In the genomic region with DNA sequence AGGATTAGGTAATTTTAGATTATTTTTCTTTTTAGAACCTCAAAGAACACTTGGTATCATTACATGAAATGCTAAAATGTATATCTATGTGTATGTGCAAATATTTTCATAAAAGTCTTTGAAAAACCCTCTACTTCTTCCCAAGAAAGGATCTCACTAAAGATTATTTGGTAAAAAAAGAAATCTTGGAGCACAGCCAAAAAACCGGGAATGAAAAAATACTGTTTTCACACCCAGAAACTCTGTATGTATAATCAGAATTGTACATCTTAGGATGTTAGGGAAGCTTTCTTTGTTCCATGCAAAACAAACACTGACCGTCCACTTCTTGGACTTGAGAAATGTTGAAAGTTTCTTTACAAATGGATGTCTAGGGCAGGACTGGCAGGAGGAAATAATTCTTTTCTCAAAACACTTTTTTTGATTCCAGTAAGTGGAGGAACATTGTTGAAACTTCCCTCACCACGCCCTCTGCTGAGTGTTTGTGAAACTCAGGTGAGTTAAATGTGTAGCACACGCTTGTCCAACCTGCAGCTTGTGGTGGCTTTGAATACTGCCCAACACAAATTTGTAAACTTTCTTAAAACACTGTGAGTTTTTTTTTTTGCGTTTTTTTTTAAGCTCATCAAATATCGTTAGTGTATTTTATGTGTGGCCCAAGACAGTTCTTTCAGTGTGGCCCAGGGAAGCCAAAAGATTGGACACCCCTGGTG, we compare ENCODE assay signal across 9 cellular contexts. TPM values are rescaled to one million over a fixed set of nuclear protein-coding genes. Genes with fewer than 3 reads are reported as not detected.
DNase-seq lines count a peak whose midpoint lies in the region; ATAC-seq and TF ChIP-seq lines count a peak whose summit lies in the region.
"Had no signal": no experiment of that assay in that cellular context is flagged by ENCODE, and none has a peak within 500 bp of the region (broad histone marks: within the 10 kb centered on the region; RNA-seq: fewer than 3 reads in every experiment).

No MANE protein-coding gene starts in this region.

- H3K36me3 ChIP-seq in PC-3 (ENCODE audit: low read depth, low read length) = peaks cover 4% of the 10 kb centered on the region; the same call in 1 of the 2 replicates
- peaks cover 5% of the 10 kb centered on the region for H3K36me3 ChIP-seq in upper lobe of right lung

- H4K20me1 ChIP-seq in PC-3 (ENCODE audit: low read length) = 0 out of 2 replicates have a peak, but pooled peaks cover 4% of the 10 kb centered on the region

- no peaks in the 10 kb centered on the region for H3K9me2 ChIP-seq in PC-3 (replicated peaks; ENCODE audit: low read length)

- H3K27ac ChIP-seq in PC-3 (ENCODE audit: low read length) = no peak overlapping the region
- peak overlapping the region; percentile 55 for H3K27ac ChIP-seq in upper lobe of right lung

- H3K4me3 ChIP-seq in PC-3 (ENCODE audit: low read length) (no peak overlapping the region), upper lobe of right lung (no peak overlapping the region)

- peaks cover 13% of the 10 kb centered on the region; the same call in 1 of the 2 replicates for H3K4me1 ChIP-seq in PC-3 (ENCODE audit: insufficient read depth, low read length)
- H3K4me1 ChIP-seq in upper lobe of right lung = peaks cover 30% of the 10 kb centered on the region

- H2AFZ ChIP-seq in PC-3 (ENCODE audit: low read length) = no peak overlapping the region

- CTCF ChIA-PET in PC-3 (lab: Charles Lee) = interaction anchor here (0.6 kb wide), 2 partner anchors 10 to 52 kb away, joined by 4 to 7 read pairs; no protein-coding TSS in a partner anchor

- peak; percentile 13 for DNase-seq in stimulated activated CD4-positive, alpha-beta T cell treated with anti-CD3 and anti-CD28 coated beads, Interleukin-2, amount 100 ng/mL, for 4 hours (ENCODE audit: low read depth)
- DNase-seq in stimulated activated CD4-positive, alpha-beta T cell treated with anti-CD3 and anti-CD28 coated beads, Interleukin-4, amount 100 ng/mL, for 1 hour = no peak
- DNase-seq in PC-3 (peak; percentile 72), fibroblast of peridontal ligament (ENCODE audit: extremely low read depth) (peak; percentile 4), upper lobe of right lung (no peak), KBM-7 (no peak), GDM1 (lab: John Stamatoyannopoulos, UW) (no peak)
- DNase-seq: naive B cell had no signal

- peaks cover 74% of the 10 kb centered on the region for H3K79me2 ChIP-seq in PC-3 (ENCODE audit: low read length)

- no TSS peak for BruUV-seq in PC-3 (replicated peaks; lab: Mats Ljungman, UMichigan)

- POLR2A ChIA-PET in PC-3 (lab: Charles Lee; ENCODE audit: unreplicated experiment) = no interaction called here

- no peak overlapping the region for H3K9ac ChIP-seq in PC-3 (ENCODE audit: low read length)

- in situ Hi-C loops in KBM-7 (cut with MboI; ENCODE audit: low pct_unique_long_range_greater_than_20kb, low sequenced_read_pairs) = no loop called here

- H3F3A ChIP-seq in PC-3 (ENCODE audit: low read length, unreplicated experiment) = no peaks in the 10 kb centered on the region

- H3K27me3 ChIP-seq in PC-3 (ENCODE audit: low read length) (no peaks in the 10 kb centered on the region), upper lobe of right lung (no peaks in the 10 kb centered on the region)

- H3K4me2 ChIP-seq in PC-3 (ENCODE audit: low read length) = peak overlapping the region; percentile 15

- intact Hi-C loops in PC-3 (cut with micrococcal nuclease) = no loop called here
- intact Hi-C loops in upper lobe of right lung (cut with DNase I) = no loop called here

- ATAC-seq in PC-3 (peak; percentile 62), upper lobe of right lung (peak; percentile 82)
- no peak for ATAC-seq in activated CD4-positive, CD25-positive, alpha-beta regulatory T cell treated with anti-CD3 and anti-CD28 coated beads, Interleukin-2, amount 50 U/mL, for 24 hours

- TF ChIP-seq CTCF in PC-3 (conservative IDR thresholded peaks at IDR 0.05; ENCODE audit: low read depth, low read length) (peak; percentile 63), upper lobe of right lung (IDR thresholded peaks at IDR 0.05) (peak; percentile 27)

- H3K9me3 ChIP-seq in PC-3 (ENCODE audit: low read length) (no peaks in the 10 kb centered on the region), upper lobe of right lung (no peaks in the 10 kb centered on the region)

RNA-seq across cellular contexts. Expression of a gene that starts 26.5 kb away (rescaled TPM):
- total RNA-seq in PC-3 (2014; rRNA removed) = 33.6 and 35.9 TPM in 2 replicates
- 29.2 TPM for total RNA-seq in upper lobe of right lung

Comparison
In these comparisons a context has a peak if more than half of its experiments do, and no peak if none do; other contexts are left out.
1. DNase-seq: peak in stimulated activated CD4-positive, alpha-beta T cell treated with anti-CD3 and anti-CD28 coated beads, Interleukin-2, amount 100 ng/mL, for 4 hours (single experiment), PC-3 (single experiment) and fibroblast of peridontal ligament (single experiment); none in stimulated activated CD4-positive, alpha-beta T cell treated with anti-CD3 and anti-CD28 coated beads, Interleukin-4, amount 100 ng/mL, for 1 hour (single experiment), upper lobe of right lung (single experiment), KBM-7 (single experiment) and GDM1 (single experiment).
2. ATAC-seq: peak in PC-3 (single experiment) and upper lobe of right lung (single experiment); none in activated CD4-positive, CD25-positive, alpha-beta regulatory T cell treated with anti-CD3 and anti-CD28 coated beads, Interleukin-2, amount 50 U/mL, for 24 hours (0 of 2).